19 cellular contexts compared by ENCODE assay signal in genomic region chr2:197242719-197243118, GRCh38.
DNase-seq lines count a peak whose midpoint lies in the region; ATAC-seq and TF ChIP-seq lines count a peak whose summit lies in the region.
"Had no signal": no experiment of that assay in that cellular context is flagged by ENCODE, and none has a peak within 500 bp of the region (broad histone marks: within the 10 kb centered on the region; RNA-seq: fewer than 3 reads in every experiment).

No MANE protein-coding gene starts in this region.

- peaks cover 89% of the 10 kb centered on the region for H3K4me1 Mint-ChIP-seq in CD4-positive, alpha-beta T cell (ENCODE audit: low read depth)
- H3K4me1 Mint-ChIP-seq in activated CD4-positive, alpha-beta memory T cell treated with anti-CD3 and anti-CD28 coated beads for 36 hours (ENCODE audit: low read depth) = peaks cover 78% of the 10 kb centered on the region
- peaks cover 57% of the 10 kb centered on the region for H3K4me1 Mint-ChIP-seq in memory B cell
- H3K4me1 Mint-ChIP-seq: endodermal cell, mesothelial cell of epicardium had no signal

- peak overlapping the region; percentile 9 for H3K27ac ChIP-seq in CD4-positive, alpha-beta T cell (ENCODE audit: low read depth, low read length)
- no peak overlapping the region for H3K27ac ChIP-seq in caudate nucleus (ENCODE audit: low read depth, low read length)
- H3K27ac ChIP-seq: ascending aorta, testis had no signal

- no peaks in the 10 kb centered on the region for H3K9me3 Mint-ChIP-seq in CD4-positive, alpha-beta T cell
- H3K9me3 Mint-ChIP-seq in activated CD4-positive, alpha-beta memory T cell treated with anti-CD3 and anti-CD28 coated beads for 36 hours = no peaks in the 10 kb centered on the region
- no peaks in the 10 kb centered on the region for H3K9me3 Mint-ChIP-seq in memory B cell
- H3K9me3 Mint-ChIP-seq: endodermal cell, mesothelial cell of epicardium had no signal

- no peaks in the 10 kb centered on the region for H3K27me3 Mint-ChIP-seq in CD4-positive, alpha-beta T cell
- no peaks in the 10 kb centered on the region for H3K27me3 Mint-ChIP-seq in activated CD4-positive, alpha-beta memory T cell treated with anti-CD3 and anti-CD28 coated beads for 36 hours
- no peaks in the 10 kb centered on the region for H3K27me3 Mint-ChIP-seq in memory B cell

- DNase-seq in AG10803 (ENCODE audit: low read depth) = peak; percentile 23
- DNase-seq in CD4-positive, alpha-beta T cell = no peak
- DNase-seq in activated CD4-positive, alpha-beta memory T cell treated with anti-CD3 and anti-CD28 coated beads for 36 hours = no peak
- DNase-seq in memory B cell (ENCODE audit: low spot score in 2 of 2) = no peak
- no peak for DNase-seq in left ventricle myocardium superior
- DNase-seq in NCI-H2227 treated with DMSO at 0.1 percent for 48 hours (lab: John Stamatoyannopoulos, UW) = no peak
- no peak for DNase-seq in caudate nucleus (lab: John Stamatoyannopoulos, UW)
- no peak for DNase-seq in AG08396 (ENCODE audit: low spot score)
- DNase-seq: AML-193; DMS153; endodermal cell; kidney glomerular epithelial cell; NCI-H1930; stimulated activated CD4-positive, alpha-beta T cell treated with anti-CD3 and anti-CD28 coated beads, Interleukin-2, amount 100 ng/mL, for 24 hours; testis had no signal

- peaks cover 37% of the 10 kb centered on the region for H3K36me3 Mint-ChIP-seq in CD4-positive, alpha-beta T cell (ENCODE audit: low read depth)
- H3K36me3 Mint-ChIP-seq in activated CD4-positive, alpha-beta memory T cell treated with anti-CD3 and anti-CD28 coated beads for 36 hours = peaks cover 6% of the 10 kb centered on the region
- H3K36me3 Mint-ChIP-seq in memory B cell = peaks cover 24% of the 10 kb centered on the region
- H3K36me3 Mint-ChIP-seq: mesothelial cell of epicardium had no signal

- CTCF ChIA-PET in CD4-positive, alpha-beta T cell (lab: Charles Lee) = no interaction called here
- CTCF ChIA-PET in activated CD4-positive, alpha-beta memory T cell treated with anti-CD3 and anti-CD28 coated beads for 36 hours (lab: Charles Lee) = interaction anchor here (0.7 to 1.1 kb wide), 2 partner anchors 16 to 21 kb away, joined by 3 read pairs; no protein-coding TSS in a partner anchor

- no peaks in the 10 kb centered on the region for H3K9me3 ChIP-seq in CD4-positive, alpha-beta T cell (ENCODE audit: control insufficient read depth, low read length)
- H3K9me3 ChIP-seq: ascending aorta, HAP-1, testis had no signal

- no peak for ATAC-seq in CD4-positive, alpha-beta T cell (ENCODE audit: poor library complexity)
- ATAC-seq in memory B cell (ENCODE audit: low read depth) (no peak), left ventricle myocardium superior (no peak)
- ATAC-seq: sciatic nerve had no signal

- no peak overlapping the region for H3K4me3 ChIP-seq in AG10803 (ENCODE audit: low read length)
- H3K4me3 ChIP-seq: ascending aorta, HAP-1, testis had no signal

- no peak for TF ChIP-seq CTCF in AG10803 (conservative IDR thresholded peaks at IDR 0.05; ENCODE audit: low read length)
- TF ChIP-seq CTCF in CD4-positive, alpha-beta T cell (IDR thresholded peaks at IDR 0.05) = no peak

- peak overlapping the region; percentile 47 for H3K4me3 Mint-ChIP-seq in CD4-positive, alpha-beta T cell
- H3K4me3 Mint-ChIP-seq in activated CD4-positive, alpha-beta memory T cell treated with anti-CD3 and anti-CD28 coated beads for 36 hours = no peak overlapping the region
- no peak overlapping the region for H3K4me3 Mint-ChIP-seq in memory B cell
- H3K4me3 Mint-ChIP-seq: endodermal cell, mesothelial cell of epicardium had no signal

- H3K27me3 ChIP-seq in CD4-positive, alpha-beta T cell (ENCODE audit: control insufficient read depth, insufficient read depth, low read length) = no peaks in the 10 kb centered on the region
- H3K27me3 ChIP-seq: ascending aorta, testis had no signal

- POLR2A ChIA-PET in CD4-positive, alpha-beta T cell (lab: Charles Lee) = interaction anchor here (0.6 to 12.9 kb wide), 7 partner anchors 8 to 1115 kb away, joined by 3 to 164 read pairs (median 3); partner anchors contain the start of gene ANKRD44
- POLR2A ChIA-PET in activated CD4-positive, alpha-beta memory T cell treated with anti-CD3 and anti-CD28 coated beads for 36 hours (lab: Charles Lee) = interaction anchor here (0.5 kb wide), 1 partner anchor 113 kb away, joined by 3 read pairs; no protein-coding TSS in a partner anchor

- peak overlapping the region; percentile 81 for H3K27ac Mint-ChIP-seq in CD4-positive, alpha-beta T cell
- H3K27ac Mint-ChIP-seq in activated CD4-positive, alpha-beta memory T cell treated with anti-CD3 and anti-CD28 coated beads for 36 hours = peak overlapping the region; percentile 82
- H3K27ac Mint-ChIP-seq in memory B cell = peak overlapping the region; percentile 82
- H3K27ac Mint-ChIP-seq: endodermal cell, mesothelial cell of epicardium had no signal

- intact Hi-C loops in CD4-positive, alpha-beta T cell (cut with DNase I, micrococcal nuclease) = loop anchor here in 1 of 2 experiments (1.0 kb wide), 1 partner anchor 22 kb away; no protein-coding TSS in a partner anchor
- intact Hi-C loops in activated CD4-positive, alpha-beta memory T cell treated with anti-CD3 and anti-CD28 coated beads for 36 hours (cut with micrococcal nuclease) = no loop called here
- intact Hi-C loops in left ventricle myocardium superior (cut with micrococcal nuclease) = no loop called here
